ENCODE assay signal across 8 cellular contexts in genomic region chr1:20731057-20731991, GRCh38. TPM values are rescaled to one million over a fixed set of nuclear protein-coding genes. Genes with fewer than 3 reads are reported as not detected.
DNase-seq lines count a peak whose midpoint lies in the region; ATAC-seq, FAIRE-seq and TF ChIP-seq lines count a peak whose summit lies in the region.

No MANE protein-coding gene starts in this region.

- POLR2A ChIA-PET in naive thymus-derived CD4-positive, alpha-beta T cell (lab: Charles Lee), result interaction anchor here (0.6 to 0.8 kb wide), 2 partner anchors 56 to 68 kb away, joined by 3 read pairs; partner anchors contain the start of gene HP1BP3

- peak overlapping the region in 1 of 9 donors; percentile 48 for H3K27ac Mint-ChIP-seq in naive thymus-derived CD4-positive, alpha-beta T cell

- peaks cover 0 to 8% of the 10 kb centered on the region in 2 donors for H3K27me3 ChIP-seq in naive thymus-derived CD4-positive, alpha-beta T cell (ENCODE audit: control insufficient read depth in 2 of 2, insufficient read depth in 2 of 2, low read length in 2 of 2)

- no peaks in the 10 kb centered on the region for H3K36me3 ChIP-seq in naive thymus-derived CD4-positive, alpha-beta T cell (ENCODE audit: control insufficient read depth in 2 of 3, insufficient read depth in 3 of 3, low read length in 3 of 3)

- CTCF ChIA-PET in naive thymus-derived CD4-positive, alpha-beta T cell (lab: Charles Lee), result interaction anchor here (1.4 kb wide), 1 partner anchor 35 kb away, joined by 3 read pairs; no protein-coding TSS in a partner anchor

- no peak for TF ChIP-seq POLR2A in GM12891 (IDR thresholded peaks at IDR 0.05; ENCODE audit: low read depth, low read length)

- no peak overlapping the region for H3K27ac ChIP-seq in naive thymus-derived CD4-positive, alpha-beta T cell (ENCODE audit: low read depth, low read length)

- peaks cover 0 to 7% (median 0%) of the 10 kb centered on the region in 5 donors for H3K36me3 Mint-ChIP-seq in naive thymus-derived CD4-positive, alpha-beta T cell

- peak overlapping the region; percentile 59 to 95 (median 78) for H3K4me3 Mint-ChIP-seq in naive thymus-derived CD4-positive, alpha-beta T cell

- H3K4me1 Mint-ChIP-seq in naive thymus-derived CD4-positive, alpha-beta T cell, result peaks cover 10 to 23% (median 17%) of the 10 kb centered on the region in 7 donors

- peak overlapping the region; percentile 27 for H3K4me3 ChIP-seq in naive thymus-derived CD4-positive, alpha-beta T cell (ENCODE audit: low read length)

- no peaks in the 10 kb centered on the region for H3K9me3 ChIP-seq in naive thymus-derived CD4-positive, alpha-beta T cell (ENCODE audit: control insufficient read depth in 2 of 3, low read length in 3 of 3)

- DNase-seq in GM12891 (ENCODE audit: insufficient read length, low spot score) (no peak), NK-92 (lab: John Stamatoyannopoulos, UW; ENCODE audit: unreplicated experiment) (no peak), HuH-7.5 (ENCODE audit: low spot score) (no peak), putamen (ENCODE audit: low spot score) (no peak)
- peak; percentile 6 for DNase-seq in central memory CD4-positive, alpha-beta T cell
- peak in 2 of 9 donors; percentile 19 to 26 for DNase-seq in naive thymus-derived CD4-positive, alpha-beta T cell

- no peaks in the 10 kb centered on the region for H3K9me3 Mint-ChIP-seq in naive thymus-derived CD4-positive, alpha-beta T cell

- H3K27me3 Mint-ChIP-seq in naive thymus-derived CD4-positive, alpha-beta T cell, result peaks cover 10 to 49% (median 21%) of the 10 kb centered on the region in 5 donors

- peak; percentile 21 for ATAC-seq in HG03442 (IDR thresholded peaks at IDR 0.05; ENCODE audit: unreplicated experiment)
- ATAC-seq in naive thymus-derived CD4-positive, alpha-beta T cell, result peak; percentile 14
- ATAC-seq in GM21723 (IDR thresholded peaks at IDR 0.05; ENCODE audit: unreplicated experiment), result no peak

- peaks cover 8 to 14% of the 10 kb centered on the region in 2 donors for H3K4me1 ChIP-seq in naive thymus-derived CD4-positive, alpha-beta T cell (ENCODE audit: control insufficient read depth in 2 of 2, insufficient read depth in 2 of 2, low read length in 2 of 2)

- intact Hi-C loops in naive thymus-derived CD4-positive, alpha-beta T cell (cut with micrococcal nuclease), result loop anchor here (5.0 kb wide), 2 partner anchors 56 to 99 kb away; partner anchors contain the start of genes HP1BP3 (in 1 of the 2) and PINK1 (in 1 of the 2)

- peak; percentile 61 for FAIRE-seq in GM12891 (lab: Jason Lieb, UNC)

TF ChIP-seq in GM12891, 5 proteins besides CTCF, POLR2A, EP300 and RAD21:
- TF ChIP-seq TAF1 (IDR thresholded peaks at IDR 0.05; ENCODE audit: low read depth, low read length) (no peak), POU2F2 (IDR thresholded peaks at IDR 0.05; ENCODE audit: low read depth, low read length) (no peak), PAX5 (IDR thresholded peaks at IDR 0.05; ENCODE audit: insufficient read depth, low read length, severe bottlenecking) (no peak), SPI1 (IDR thresholded peaks at IDR 0.05; ENCODE audit: low read depth, low read length) (no peak), POLR2AphosphoS5 (IDR thresholded peaks at IDR 0.05; ENCODE audit: low read depth, low read length) (no peak)

RNA-seq across cellular contexts. Expression of gene SH2D5, which starts 1.2 kb away (rescaled TPM):
- 0.17 TPM for polyA plus RNA-seq in GM12891 (2012; ENCODE audit: low read depth, missing spikeins)
- under 1 TPM in 2 of 5 experiments, not detected in 3; 0.35 TPM for total RNA-seq in naive thymus-derived CD4-positive, alpha-beta T cell
- not detected for polyA plus RNA-seq in naive thymus-derived CD4-positive, alpha-beta T cell

RNA-seq across cellular contexts. Expression of gene KIF17, which starts 13.5 kb away (rescaled TPM):
- polyA plus RNA-seq in GM12891 (2012; ENCODE audit: low read depth, missing spikeins), result 0.06 TPM
- not detected for total RNA-seq in naive thymus-derived CD4-positive, alpha-beta T cell
- polyA plus RNA-seq in naive thymus-derived CD4-positive, alpha-beta T cell, result not detected

RNA-seq across cellular contexts. Expression of gene HP1BP3, which starts 55.8 kb away (rescaled TPM):
- polyA plus RNA-seq in GM12891 (2012; ENCODE audit: low read depth, missing spikeins), result 84.8 TPM
- total RNA-seq in naive thymus-derived CD4-positive, alpha-beta T cell, result 100 to 1,000 TPM; 236 to 417 (median 288) TPM
- 100 to 1,000 TPM; 234 to 322 TPM for polyA plus RNA-seq in naive thymus-derived CD4-positive, alpha-beta T cell
